In the genomic region with DNA sequence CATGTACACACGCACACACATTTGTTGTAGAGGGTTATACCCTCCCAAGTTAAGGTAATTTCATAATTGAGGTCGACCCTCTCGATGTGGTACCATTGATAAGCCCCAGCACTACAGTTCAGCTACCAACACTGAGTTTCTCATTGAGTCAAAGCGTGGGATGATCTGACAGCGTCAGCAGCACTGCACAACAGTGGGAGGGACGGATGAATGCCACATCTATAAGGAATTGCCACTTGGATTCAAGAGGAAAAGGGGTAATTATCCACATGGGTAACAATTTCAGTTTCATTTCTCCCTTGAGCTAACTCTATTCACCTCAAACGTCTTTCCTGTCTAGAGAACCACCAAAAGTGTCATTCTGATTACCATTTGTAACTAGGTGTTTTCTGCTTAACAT, we compare ENCODE assay signal across 23 cellular contexts.
DNase-seq lines count a peak whose midpoint lies in the region; ATAC-seq, FAIRE-seq and TF ChIP-seq lines count a peak whose summit lies in the region.
"Had no signal": no experiment of that assay in that cellular context is flagged by ENCODE, and none has a peak within 500 bp of the region (broad histone marks: within the 10 kb centered on the region; RNA-seq: fewer than 3 reads in every experiment).

No MANE protein-coding gene starts in this region.

- H3K4me1 Mint-ChIP-seq in type B pancreatic cell (ENCODE audit: unreplicated experiment) (peaks cover 25% of the 10 kb centered on the region), HFFc6 (ENCODE audit: low read depth) (no peaks in the 10 kb centered on the region)

- H3K36me3 Mint-ChIP-seq in type B pancreatic cell (no peaks in the 10 kb centered on the region), HFFc6 (ENCODE audit: low read depth) (no peaks in the 10 kb centered on the region)
- H3K36me3 Mint-ChIP-seq: CD14-positive monocyte had no signal

- peak; percentile 32 for FAIRE-seq in H1 (lab: Jason Lieb, UNC)
- FAIRE-seq: A204.1, RCC 7860 had no signal

- no peaks in the 10 kb centered on the region for H3K9me3 ChIP-seq in H1 (ENCODE audit: insufficient read depth in 2 of 2, low read depth in 1 of 2, low read length in 1 of 2)
- H3K9me3 ChIP-seq: MG63, SJSA1 had no signal

- no peak overlapping the region for H3K23ac ChIP-seq in H1 (ENCODE audit: insufficient read length)

- H3K36me3 ChIP-seq in H1 (ENCODE audit: control insufficient read depth in 2 of 4, insufficient read depth in 4 of 4, low read length in 3 of 4), result no peaks in the 10 kb centered on the region
- H3K36me3 ChIP-seq: MG63, SJSA1 had no signal

- TF ChIP-seq RAD21 in H1 (IDR thresholded peaks at IDR 0.05 in 1 of 2, conservative IDR thresholded peaks at IDR 0.05 in 1 of 2; ENCODE audit: low read depth in 2 of 2, low read length in 2 of 2), result no peak

- H3K27me3 ChIP-seq in H1 (replicated peaks in 1 of 4; ENCODE audit: control insufficient read depth in 3 of 4, extremely low read depth in 1 of 4, insufficient read depth in 3 of 4, low read length in 3 of 4), result no peaks in the 10 kb centered on the region
- H3K27me3 ChIP-seq: MG63, SJSA1 had no signal

- peaks cover 2% of the 10 kb centered on the region; the same call in 1 of the 2 replicates for H3K23me2 ChIP-seq in H1 (ENCODE audit: low read depth, low read length)

- H4K20me1 ChIP-seq in H1 (replicated peaks in 1 of 2; ENCODE audit: control insufficient read depth in 1 of 2, insufficient read depth in 2 of 2, low read length in 2 of 2), result no peaks in the 10 kb centered on the region

- no peak overlapping the region for H4K91ac ChIP-seq in H1 (replicated peaks; ENCODE audit: insufficient read length, low read length)

- no peak overlapping the region for H3K18ac ChIP-seq in H1 (ENCODE audit: extremely low read depth, low read length)

- no peak overlapping the region for H2BK12ac ChIP-seq in H1 (ENCODE audit: low read depth, low read length)

- no peak overlapping the region for H2BK20ac ChIP-seq in H1 (ENCODE audit: low read length)

- H3K27ac Mint-ChIP-seq in type B pancreatic cell (no peak overlapping the region), HFFc6 (no peak overlapping the region)
- H3K27ac Mint-ChIP-seq: CD14-positive monocyte, GM23338 had no signal

- peak; percentile 63 for DNase-seq in NCI-H2107 treated with DMSO at 0.1 percent for 48 hours (lab: John Stamatoyannopoulos, UW; ENCODE audit: unreplicated experiment)
- no peak for DNase-seq in NCI-H2107 (lab: John Stamatoyannopoulos, UW)
- DNase-seq in M059J (ENCODE audit: low read depth), result peak; percentile 7
- DNase-seq in H1 (ENCODE audit: low read depth in 1 of 2, low spot score in 2 of 2), result no peak
- no peak for DNase-seq in type B pancreatic cell (ENCODE audit: extremely low spot score, unreplicated experiment)
- DNase-seq in HFFc6, result no peak
- DNase-seq: HCEC 1CT, Kasumi-1, MG63, NCI-H1048, NCI-H2029 treated with DMSO at 0.1 percent for 48 hours, NCI-H226, NCI-H510A treated with DMSO at 0.1 percent for 48 hours, NCI-H82, OCI-M1, T-helper 9 cell had no signal

- H3K14ac ChIP-seq in H1 (ENCODE audit: insufficient read length), result no peak overlapping the region

- no peak overlapping the region for H2AK5ac ChIP-seq in H1 (ENCODE audit: low read depth, low read length)

- H4K5ac ChIP-seq in H1 (ENCODE audit: insufficient read length, low read depth, low read length), result no peak overlapping the region

- H3K4me3 Mint-ChIP-seq in type B pancreatic cell, result peak overlapping the region; percentile 6
- no peak overlapping the region for H3K4me3 Mint-ChIP-seq in HFFc6
- H3K4me3 Mint-ChIP-seq: CD14-positive monocyte, GM23338 had no signal

- no peak for TF ChIP-seq POLR2A in H1 (IDR thresholded peaks at IDR 0.05; ENCODE audit: control extremely low read depth in 1 of 2, low read depth in 2 of 2, low read length in 2 of 2)

- H2AFZ ChIP-seq in H1 (ENCODE audit: low read length), result no peak overlapping the region
- H2AFZ ChIP-seq: GM23338 had no signal

- no peak for TF ChIP-seq EP300 in H1 (IDR thresholded peaks at IDR 0.05; ENCODE audit: borderline replicate concordance in 1 of 2, low read depth in 2 of 2, low read length in 2 of 2)

- H3K79me2 ChIP-seq in H1 (ENCODE audit: control insufficient read depth in 1 of 2, insufficient read depth in 2 of 2, low read length in 2 of 2), result no peaks in the 10 kb centered on the region

- H3K4me2 ChIP-seq in H1 (ENCODE audit: insufficient read depth in 1 of 2, low read depth in 2 of 2, low read length in 2 of 2), result no peak overlapping the region
- H3K4me2 ChIP-seq: GM23338 had no signal

- no peak overlapping the region for H2BK15ac ChIP-seq in H1 (ENCODE audit: low read length)

- H3K27me3 Mint-ChIP-seq in type B pancreatic cell (no peaks in the 10 kb centered on the region), HFFc6 (ENCODE audit: insufficient read depth) (no peaks in the 10 kb centered on the region; the same call in 1 of the 2 replicates)

- H3K27ac ChIP-seq in H1 (ENCODE audit: low read depth, low read length), result no peak overlapping the region
- H3K27ac ChIP-seq: SJSA1 had no signal

- TF ChIP-seq CTCF in H1 (IDR thresholded peaks at IDR 0.05; ENCODE audit: control extremely low read depth in 1 of 3, insufficient read depth in 1 of 3, low read depth in 1 of 3, low read length in 3 of 3), result no peak
- TF ChIP-seq CTCF in type B pancreatic cell (conservative IDR thresholded peaks at IDR 0.05), result no peak
- TF ChIP-seq CTCF in HFFc6 (IDR thresholded peaks at IDR 0.05), result no peak

- CTCF ChIA-PET in H1 (lab: Charles Lee; ENCODE audit: partially characterized antibody), result interaction anchor here (1.1 to 1.2 kb wide), 2 partner anchors 9 to 90 kb away, joined by 3 read pairs; no protein-coding TSS in a partner anchor

- H2BK5ac ChIP-seq in H1 (ENCODE audit: low read depth, low read length), result no peak overlapping the region

- no peak overlapping the region for H3K4me3 ChIP-seq in H1 (ENCODE audit: extremely low read depth in 1 of 4, insufficient read depth in 2 of 4, low read depth in 3 of 4, low read length in 4 of 4)
- H3K4me3 ChIP-seq: GM23338, MG63, SJSA1 had no signal

- H4K8ac ChIP-seq in H1 (ENCODE audit: extremely low read depth, insufficient read depth, low read length), result no peak overlapping the region

- H3K9me3 Mint-ChIP-seq in type B pancreatic cell (no peaks in the 10 kb centered on the region), HFFc6 (peaks cover 27% of the 10 kb centered on the region)
- H3K9me3 Mint-ChIP-seq: GM23338 had no signal

- POLR2A ChIA-PET in H1 (lab: Charles Lee; ENCODE audit: partially characterized antibody), result no interaction called here

- H2BK120ac ChIP-seq in H1 (replicated peaks; ENCODE audit: low read depth, low read length), result no peak overlapping the region

- H3K56ac ChIP-seq in H1 (replicated peaks; ENCODE audit: insufficient read length, low read depth, low read length), result no peak overlapping the region

- H3K79me1 ChIP-seq in H1 (ENCODE audit: low read depth, low read length), result no peaks in the 10 kb centered on the region

- H3K4ac ChIP-seq in H1 (replicated peaks; ENCODE audit: insufficient read length, low read depth, low read length), result no peak overlapping the region

- WGBS in H1 (ENCODE audit: extremely low coverage in 1 of 2, insufficient coverage in 1 of 2, insufficient read length in 1 of 2, insufficient replicate concordance in 2 of 2, low coverage in 1 of 2, low lambda C conversion rate in 2 of 2, missing lambda C conversion rate in 1 of 2), 2 experiments, result 93% methylated on average over 7 of the region's 7 CpGs; no CpG with 5 or more reads in 1 of the 2 experiments

- no peak for ATAC-seq in HG02642 (IDR thresholded peaks at IDR 0.05; ENCODE audit: poor library complexity, unreplicated experiment)
- ATAC-seq: GM23338, Right ventricle myocardium inferior had no signal

- 0 out of 7 replicates have a peak, but pooled peaks cover 0 to 2% (median 0%) of the 10 kb centered on the region in 4 experiments for H3K4me1 ChIP-seq in H1 (replicated peaks in 1 of 4; ENCODE audit: control insufficient read depth in 3 of 4, insufficient read depth in 4 of 4, low read length in 3 of 4)
- H3K4me1 ChIP-seq: SJSA1 had no signal

- no peak overlapping the region for H3K9ac ChIP-seq in H1 (replicated peaks in 1 of 4; ENCODE audit: extremely low read depth in 1 of 4, low read depth in 3 of 4, low read length in 3 of 4)

TF ChIP-seq in H1, 55 proteins besides CTCF, POLR2A, EP300 and RAD21:
- no peak for TF ChIP-seq KDM1A (IDR thresholded peaks at IDR 0.05; ENCODE audit: borderline replicate concordance, low read length)
- TF ChIP-seq FOSL1 (IDR thresholded peaks at IDR 0.05; ENCODE audit: insufficient read depth, low read depth, low read length), result no peak
- no peak for TF ChIP-seq SIN3A (conservative IDR thresholded peaks at IDR 0.05 in 1 of 2, IDR thresholded peaks at IDR 0.05 in 1 of 2; ENCODE audit: low read depth in 1 of 2, low read length in 2 of 2)
- TF ChIP-seq JUN (IDR thresholded peaks at IDR 0.05; ENCODE audit: low read depth, low read length), result no peak
- TF ChIP-seq CBX8 (IDR thresholded peaks at IDR 0.05; ENCODE audit: borderline replicate concordance, low read depth, low read length), result no peak
- no peak for TF ChIP-seq MAFK (IDR thresholded peaks at IDR 0.05; ENCODE audit: low read depth, low read length)

Comparison
In these comparisons a context has a peak if more than half of its experiments do, and no peak if none do; other contexts are left out.
1. DNase-seq: peak in NCI-H2107 treated with DMSO at 0.1 percent for 48 hours (single experiment) and M059J (single experiment); none in NCI-H2107 (single experiment), H1 (0 of 2), type B pancreatic cell (single experiment) and HFFc6 (single experiment).